Comparison of ENCODE assay signal across 8 cellular contexts in the genomic region with DNA sequence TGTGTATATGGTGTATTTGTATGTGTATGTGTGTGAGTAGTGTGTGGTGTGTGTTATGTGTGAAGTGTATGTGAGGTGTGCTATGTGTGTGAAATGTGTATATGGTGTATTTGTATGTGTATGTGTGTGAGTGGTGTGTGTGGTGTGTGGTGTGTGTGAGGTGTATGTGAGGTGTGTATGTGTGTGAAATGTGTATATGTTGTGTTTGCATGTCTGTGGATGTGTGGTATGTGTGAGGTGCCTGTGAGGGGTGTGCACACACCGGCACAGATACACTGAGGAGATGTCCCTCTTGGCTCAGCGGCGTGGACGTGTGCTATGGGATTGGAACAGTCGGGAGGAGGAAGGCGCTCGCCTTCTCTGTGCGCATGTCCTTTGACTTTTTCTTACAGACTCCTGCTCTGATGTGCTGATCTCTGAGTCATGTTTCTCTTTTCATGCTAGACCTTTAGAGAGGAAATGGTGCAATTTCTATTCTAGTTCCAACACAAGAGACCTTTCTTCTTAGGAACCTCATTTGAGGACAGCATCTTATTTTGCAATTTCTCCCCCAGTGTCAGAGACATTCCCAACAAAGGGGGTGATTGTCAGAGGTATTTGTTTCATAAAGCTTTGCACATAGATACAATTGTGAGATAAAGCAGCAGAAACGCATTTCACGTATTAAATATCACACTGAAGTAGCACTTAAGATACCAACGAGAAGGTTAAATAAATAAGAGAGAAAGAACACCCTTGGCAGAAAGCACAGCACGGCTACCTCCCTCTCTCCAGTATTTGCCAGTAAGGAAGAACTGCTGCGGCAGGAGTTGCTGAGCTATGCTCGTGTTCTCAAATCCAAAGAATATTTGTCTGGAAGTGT. TPM values are rescaled to one million over a fixed set of nuclear protein-coding genes. Genes with fewer than 3 reads are reported as not detected.
DNase-seq lines count a peak whose midpoint lies in the region; ATAC-seq and TF ChIP-seq lines count a peak whose summit lies in the region.

No MANE protein-coding gene starts in this region.

- ATAC-seq in RWPE2 (ENCODE audit: low read depth) = peak; percentile 98
- ATAC-seq in psoas muscle = peak; percentile 94 to 97 (median 96)
- ATAC-seq in GM19455 (IDR thresholded peaks at IDR 0.05; ENCODE audit: unreplicated experiment) = no peak

- 17 to 28% methylated on average over 14 of the region's 14 CpGs for WGBS in esophagus squamous epithelium, 2 donors
- WGBS in psoas muscle, 3 donors = 13 to 34% (median 15%) methylated on average over 14 of the region's 14 CpGs

- TF ChIP-seq CTCF in RWPE2 (IDR thresholded peaks at IDR 0.05; ENCODE audit: poor library complexity, severe bottlenecking) = no peak
- TF ChIP-seq CTCF in esophagus squamous epithelium (IDR thresholded peaks at IDR 0.05) = no peak
- no peak for TF ChIP-seq CTCF in psoas muscle (IDR thresholded peaks at IDR 0.05)

- no peaks in the 10 kb centered on the region for H3K9me3 ChIP-seq in RWPE2 (ENCODE audit: severe bottlenecking)
- no peaks in the 10 kb centered on the region for H3K9me3 ChIP-seq in esophagus squamous epithelium
- H3K9me3 ChIP-seq in psoas muscle = no peaks in the 10 kb centered on the region

- H3K27ac ChIP-seq in RWPE2 (ENCODE audit: poor library complexity, severe bottlenecking) = peak overlapping the region; percentile 89
- peak overlapping the region; percentile 50 to 87 (median 83) for H3K27ac ChIP-seq in esophagus squamous epithelium
- H3K27ac ChIP-seq in psoas muscle = peak overlapping the region; percentile 89

- DNase-seq in AG08395 (ENCODE audit: low spot score) (peak; percentile 95), HCEC 1CT (peak; percentile 77), RWPE2 (ENCODE audit: low spot score) (no peak), esophagus squamous epithelium (lab: John Stamatoyannopoulos, UW) (no peak), psoas muscle (peak; percentile 69 to 82), KG1 (lab: John Stamatoyannopoulos, UW) (no peak), cerebellar cortex (ENCODE audit: low spot score) (no peak)

- H3K4me1 ChIP-seq in RWPE2 (ENCODE audit: insufficient read depth, poor library complexity, severe bottlenecking) (peaks cover 15% of the 10 kb centered on the region), esophagus squamous epithelium (peaks cover 0 to 25% (median 8%) of the 10 kb centered on the region in 3 donors), psoas muscle (peaks cover 7% of the 10 kb centered on the region)

- H3K4me3 ChIP-seq in RWPE2 (ENCODE audit: severe bottlenecking) = no peak overlapping the region
- H3K4me3 ChIP-seq in esophagus squamous epithelium = peak overlapping the region in 3 of 4 donors; percentile 19 to 52 (median 22)
- peak overlapping the region; percentile 47 for H3K4me3 ChIP-seq in psoas muscle

- H3K36me3 ChIP-seq in RWPE2 (ENCODE audit: low read depth) (no peaks in the 10 kb centered on the region), esophagus squamous epithelium (no peaks in the 10 kb centered on the region), psoas muscle (ENCODE audit: insufficient read depth in 1 of 2, low read depth in 1 of 2) (no peaks in the 10 kb centered on the region)

- TF ChIP-seq POLR2A in esophagus squamous epithelium (IDR thresholded peaks at IDR 0.05) = no peak

- intact Hi-C loops in esophagus squamous epithelium (cut with DNase I) = no loop called here
- intact Hi-C loops in psoas muscle (cut with DNase I) = loop anchor here (5.0 kb wide), 2 partner anchors 42 to 182 kb away; no protein-coding TSS in a partner anchor

- H3K27me3 ChIP-seq in RWPE2 (ENCODE audit: insufficient read depth, poor library complexity, severe bottlenecking) (no peaks in the 10 kb centered on the region), esophagus squamous epithelium (no peaks in the 10 kb centered on the region), psoas muscle (ENCODE audit: insufficient read depth in 3 of 3, low read length in 2 of 3) (no peaks in the 10 kb centered on the region)

RNA-seq across cellular contexts. Expression of gene TNFRSF19, which starts 11.3 kb away (rescaled TPM):
- total RNA-seq in esophagus squamous epithelium (1 to 10 TPM; 5.2 to 9.5 (median 7.2) TPM), psoas muscle (1 to 10 TPM in 2 of 4 donors, under 1 TPM in 2; 0.38 to 2.0 (median 1.1) TPM)
- polyA plus RNA-seq in psoas muscle = under 1 TPM; 0.35 to 0.55 (median 0.41) TPM

Comparison
In these comparisons a context has a peak if more than half of its experiments do, and no peak if none do; other contexts are left out.
1. DNase-seq: peak in AG08395 (single experiment), HCEC 1CT (single experiment) and psoas muscle (2 of 2); none in RWPE2 (single experiment), esophagus squamous epithelium (single experiment), KG1 (single experiment) and cerebellar cortex (single experiment).
2. Peak in every context shown above with its lines, with median percentiles within 50 percentile points of each other: H3K27ac ChIP-seq.